In the genomic region with DNA sequence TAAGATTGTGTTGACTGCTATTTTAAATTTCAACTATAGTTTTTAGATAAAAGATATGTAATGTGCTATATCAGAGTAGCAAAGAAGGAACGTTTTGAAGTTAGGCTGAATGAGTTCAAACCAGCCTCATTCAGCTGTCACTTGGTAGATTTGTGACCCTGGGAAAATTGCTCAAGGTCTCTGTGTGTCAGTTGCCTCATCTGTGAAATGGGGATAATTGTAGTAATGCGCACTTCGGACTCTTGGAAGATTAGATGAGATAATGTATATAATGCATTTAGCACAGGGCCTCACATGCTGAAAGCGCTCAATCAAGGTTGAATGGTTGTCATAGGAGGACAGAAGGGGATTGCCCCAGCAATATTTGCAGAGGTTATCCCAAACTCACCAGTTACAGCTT, we compare ENCODE assay signal across 1 cellular context.
TF ChIP-seq lines count a peak whose summit lies in the region.

No MANE protein-coding gene starts in this region.

TF ChIP-seq in IMR-90, 13 proteins besides CTCF, POLR2A, EP300 and RAD21:
- TF ChIP-seq MAFK (IDR thresholded peaks at IDR 0.05; ENCODE audit: low read depth, low read length) (no peak), MAZ (IDR thresholded peaks at IDR 0.05; ENCODE audit: borderline replicate concordance, low read depth, low read length) (no peak), BHLHE40 (IDR thresholded peaks at IDR 0.05; ENCODE audit: low read depth, low read length) (no peak), SMC3 (IDR thresholded peaks at IDR 0.05; ENCODE audit: low read depth, low read length) (no peak), NFE2L2 (IDR thresholded peaks at IDR 0.05; ENCODE audit: low read depth, low read length) (no peak)
- TF ChIP-seq, protein P1, sequence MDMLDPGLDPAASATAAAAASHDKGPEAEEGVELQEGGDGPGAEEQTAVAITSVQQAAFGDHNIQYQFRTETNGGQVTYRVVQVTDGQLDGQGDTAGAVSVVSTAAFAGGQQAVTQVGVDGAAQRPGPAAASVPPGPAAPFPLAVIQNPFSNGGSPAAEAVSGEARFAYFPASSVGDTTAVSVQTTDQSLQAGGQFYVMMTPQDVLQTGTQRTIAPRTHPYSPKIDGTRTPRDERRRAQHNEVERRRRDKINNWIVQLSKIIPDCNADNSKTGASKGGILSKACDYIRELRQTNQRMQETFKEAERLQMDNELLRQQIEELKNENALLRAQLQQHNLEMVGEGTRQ (IDR thresholded peaks at IDR 0.05; ENCODE audit: low read depth, low read length) = no peak
